In the genomic region with DNA sequence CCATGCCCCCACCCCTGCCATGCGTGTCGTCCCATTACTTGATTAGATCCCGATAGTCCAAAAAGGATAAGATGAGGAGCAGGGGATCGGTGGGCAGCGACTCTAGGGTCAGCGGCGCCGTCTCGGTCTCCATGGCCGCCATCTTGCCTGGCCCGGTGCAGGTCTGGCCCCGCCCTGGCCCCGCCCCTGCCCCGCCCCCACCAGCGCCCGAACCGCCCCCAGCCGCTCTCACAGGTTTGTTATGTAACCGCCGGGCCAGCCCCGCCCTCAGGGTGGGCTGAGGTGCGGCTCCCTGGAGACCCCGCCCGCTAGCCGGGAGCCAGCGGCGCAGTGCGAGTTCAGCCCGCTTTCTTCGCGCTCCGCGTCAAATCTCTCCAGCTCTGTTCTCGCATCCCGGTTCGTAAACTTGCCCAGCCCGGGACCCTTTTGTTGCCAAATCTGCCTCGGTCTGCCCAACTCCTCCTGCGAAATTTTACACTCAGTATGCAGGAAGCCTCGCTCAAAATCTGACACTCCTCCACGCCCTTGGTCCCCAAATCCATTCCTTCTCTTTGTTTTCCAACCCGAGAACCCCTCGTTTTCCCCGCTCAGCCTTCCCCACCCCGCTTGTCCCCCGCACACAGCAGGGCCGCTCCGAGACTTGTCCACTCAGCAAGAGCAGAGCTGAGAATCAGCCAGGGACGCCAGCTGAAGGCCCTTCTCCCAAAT, we compare ENCODE assay signal across 8 cellular contexts. TPM values are rescaled to one million over a fixed set of nuclear protein-coding genes. Genes with fewer than 3 reads are reported as not detected.
DNase-seq lines count a peak whose midpoint lies in the region; ATAC-seq and TF ChIP-seq lines count a peak whose summit lies in the region.

A gene with protein sequence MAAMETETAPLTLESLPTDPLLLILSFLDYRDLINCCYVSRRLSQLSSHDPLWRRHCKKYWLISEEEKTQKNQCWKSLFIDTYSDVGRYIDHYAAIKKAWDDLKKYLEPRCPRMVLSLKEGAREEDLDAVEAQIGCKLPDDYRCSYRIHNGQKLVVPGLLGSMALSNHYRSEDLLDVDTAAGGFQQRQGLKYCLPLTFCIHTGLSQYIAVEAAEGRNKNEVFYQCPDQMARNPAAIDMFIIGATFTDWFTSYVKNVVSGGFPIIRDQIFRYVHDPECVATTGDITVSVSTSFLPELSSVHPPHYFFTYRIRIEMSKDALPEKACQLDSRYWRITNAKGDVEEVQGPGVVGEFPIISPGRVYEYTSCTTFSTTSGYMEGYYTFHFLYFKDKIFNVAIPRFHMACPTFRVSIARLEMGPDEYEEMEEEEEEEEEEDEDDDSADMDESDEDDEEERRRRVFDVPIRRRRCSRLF (minus strand): TSS at position 165 of the 708 bp plus-strand sequence. CDS start 23 bp downstream, at position 142.

- peaks cover 7 to 19% (median 12%) of the 10 kb centered on the region in 3 donors for H3K27me3 Mint-ChIP-seq in immature natural killer cell (ENCODE audit: low read depth in 3 of 3)

- H3K4me1 ChIP-seq in ACC112 (ENCODE audit: control insufficient read depth, insufficient read depth, low read length, unreplicated experiment) (peaks cover 22% of the 10 kb centered on the region), spleen (peaks cover 11 to 71% (median 43%) of the 10 kb centered on the region in 6 donors)

- peak within 1 kb of the TSS; percentile 87 to 96 (median 95) for H3K27ac Mint-ChIP-seq in immature natural killer cell

- intact Hi-C loops in spleen (cut with DNase I; ENCODE audit: low total_unique reads), result no loop called here

- no peak for TF ChIP-seq CTCF in spleen (IDR thresholded peaks at IDR 0.05 in 8 of 11, conservative IDR thresholded peaks at IDR 0.05 in 3 of 11)

- DNase-seq in NCI-H226, result peak; percentile 72
- DNase-seq in activated CD4-positive, CD25-positive, alpha-beta regulatory T cell (lab: John Stamatoyannopoulos, UW), result peak; percentile 66 to 84 (median 72)
- peak in 60 of 61 donors; percentile 33 to 93 (median 82) for DNase-seq in caudate nucleus (lab: John Stamatoyannopoulos, UW)
- peak; percentile 81 to 84 (median 83) for DNase-seq in immature natural killer cell
- peak; percentile 97 for DNase-seq in spleen

- no peaks in the 10 kb centered on the region for H3K9me3 ChIP-seq in spleen

- H3K79me2 ChIP-seq in ACC112 (ENCODE audit: control insufficient read depth, insufficient read depth, low read length, unreplicated experiment), result peaks cover 28% of the 10 kb centered on the region

- peak; percentile 84 for TF ChIP-seq POLR2A in GM18951 (IDR thresholded peaks at IDR 0.05; ENCODE audit: extremely low read depth, insufficient read depth, insufficient read length)
- peak in 1 of 3 donors; percentile 12 for TF ChIP-seq POLR2A in spleen (IDR thresholded peaks at IDR 0.05)

- no peaks in the 10 kb centered on the region for H3K9me3 Mint-ChIP-seq in immature natural killer cell

- H3K27ac ChIP-seq in ACC112 (ENCODE audit: low read depth, low read length) (no peak within 1 kb of the TSS), caudate nucleus (ENCODE audit: low read depth, low read length) (peak within 1 kb of the TSS; percentile 90), spleen (peak within 1 kb of the TSS; percentile 51 to 91 (median 86))

- no peaks in the 10 kb centered on the region for H3K36me3 ChIP-seq in ACC112 (ENCODE audit: insufficient read depth, low read length)
- H3K36me3 ChIP-seq in spleen, result peaks cover 0 to 12% (median 7%) of the 10 kb centered on the region in 6 donors

- WGBS in spleen, 5 donors, result 0 to 1% (median 1%) methylated on average over 27 to 49 of the region's 49 CpGs

- H3K27me3 ChIP-seq in ACC112 (ENCODE audit: insufficient read depth, low read length) (no peaks in the 10 kb centered on the region), spleen (replicated peaks in 1 of 7) (peaks cover 0 to 40% (median 0%) of the 10 kb centered on the region in 7 donors)

- H2AFZ ChIP-seq in ACC112 (ENCODE audit: low read length, unreplicated experiment), result peak within 1 kb of the TSS; percentile 96

- in situ Hi-C loops in GM18951 (cut with MboI; ENCODE audit: low sequenced_read_pairs, unreplicated experiment), result no loop called here

- H3K4me3 ChIP-seq in ACC112 (ENCODE audit: low read depth, low read length) (peak within 1 kb of the TSS; percentile 99), spleen (peak within 1 kb of the TSS; percentile 81 to 99 (median 97))

- H3K4me3 Mint-ChIP-seq in immature natural killer cell, result peak within 1 kb of the TSS; percentile 97 to 99 (median 97)

- peak; percentile 49 for ATAC-seq in HG03175 (IDR thresholded peaks at IDR 0.05; ENCODE audit: unreplicated experiment)

- peaks cover 40 to 46% of the 10 kb centered on the region in 2 donors for H3K4me1 Mint-ChIP-seq in immature natural killer cell

- peaks cover 1 to 9% (median 9%) of the 10 kb centered on the region in 3 donors for H3K36me3 Mint-ChIP-seq in immature natural killer cell

RNA-seq across cellular contexts. Expression of the gene that starts here (rescaled TPM):
- polyA plus RNA-seq in immature natural killer cell (10 to 100 TPM; 33.5 to 46.9 (median 36.9) TPM), spleen (10 to 100 TPM; 15.6 to 18.2 (median 15.9) TPM)
- 10 to 100 TPM; 26.5 to 58.3 (median 32.8) TPM for total RNA-seq in spleen
